In the genomic region with DNA sequence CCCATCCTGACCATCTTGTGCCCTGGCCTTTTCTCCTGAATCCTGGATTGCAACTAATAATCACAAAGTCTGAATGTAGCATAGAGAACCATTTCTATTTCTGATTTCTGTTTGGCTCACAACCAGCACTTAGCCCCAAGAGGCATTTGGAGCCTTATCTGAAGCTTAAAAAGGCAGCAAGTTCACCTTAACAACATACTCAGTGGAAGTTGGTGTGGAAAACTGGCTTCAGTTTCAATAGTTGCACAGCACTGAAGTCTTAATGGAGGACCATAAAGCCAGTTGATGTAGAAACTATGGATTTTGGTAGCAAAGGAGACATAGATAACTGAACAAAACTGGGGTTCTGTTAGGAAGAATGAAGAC, we compare ENCODE assay signal across 15 cellular contexts.
A peak's percentile ranks its signal among the peaks of the same experiment; 100 is the strongest.
DNase-seq lines count a peak whose midpoint lies in the region; ATAC-seq and TF ChIP-seq lines count a peak whose summit lies in the region.
"Had no signal": no experiment of that assay in that cellular context is flagged by ENCODE, and none has a peak within 500 bp of the region (broad histone marks: within the 10 kb centered on the region; RNA-seq: fewer than 3 reads in every experiment).

No MANE protein-coding gene starts in this region.

- peak overlapping the region; percentile 99 for H2BK120ac ChIP-seq in IMR-90 (ENCODE audit: low read depth, low read length)
- no peak overlapping the region for H2BK120ac ChIP-seq in mesenchymal stem cell (ENCODE audit: low read depth, low read length)

- peaks cover 0 to 10% of the 10 kb centered on the region in 2 experiments; a peak in 2 of 4 replicates for H3K79me1 ChIP-seq in IMR-90 (ENCODE audit: low read depth in 1 of 2, low read length in 2 of 2)
- no peaks in the 10 kb centered on the region for H3K79me1 ChIP-seq in mesenchymal stem cell (replicated peaks; ENCODE audit: low read length, poor library complexity, severe bottlenecking)

- ATAC-seq in IMR-90 (ENCODE audit: low read depth): no peak

- no peak for TF ChIP-seq RAD21 in IMR-90 (IDR thresholded peaks at IDR 0.05; ENCODE audit: low read length)

- H2BK5ac ChIP-seq in IMR-90 (ENCODE audit: low read depth, low read length, poor library complexity, severe bottlenecking) (peak overlapping the region; percentile 97), mesenchymal stem cell (ENCODE audit: low read depth, low read length, poor library complexity, severe bottlenecking) (no peak overlapping the region)

- no peak; the same call in 1 of the 2 replicates for TF ChIP-seq POLR2A in IMR-90 (IDR thresholded peaks at IDR 0.05; ENCODE audit: low read depth, low read length)

- H4K91ac ChIP-seq in IMR-90 (ENCODE audit: insufficient read depth, low read depth, low read length) (peak overlapping the region; percentile 99), mesenchymal stem cell (ENCODE audit: low read length) (peak overlapping the region; percentile 14)

- H3K23ac ChIP-seq in IMR-90 (ENCODE audit: low read depth, low read length): peak overlapping the region; percentile 96
- no peak overlapping the region for H3K23ac ChIP-seq in mesenchymal stem cell (ENCODE audit: low read length in 2 of 2)

- peak overlapping the region; percentile 99 for H2BK20ac ChIP-seq in IMR-90 (ENCODE audit: low read depth, low read length)

- H3K18ac ChIP-seq in IMR-90 (ENCODE audit: low read depth, low read length) (peak overlapping the region; percentile 100), mesenchymal stem cell (ENCODE audit: low read depth in 1 of 2, low read length in 2 of 2) (no peak overlapping the region)

- H3K27ac ChIP-seq in ACC112 (ENCODE audit: low read depth, low read length) (peak overlapping the region; percentile 75), IMR-90 (ENCODE audit: insufficient read depth, low read length) (peak overlapping the region; percentile 63), brain microvascular endothelial cell (peak overlapping the region; percentile 50), mesenchymal stem cell (ENCODE audit: low read length, poor library complexity, severe bottlenecking) (peak overlapping the region; percentile 28)

- CTCF ChIA-PET in IMR-90 (lab: Yijun Ruan, JAX): no interaction called here

- no peaks in the 10 kb centered on the region for H3K79me2 ChIP-seq in ACC112 (ENCODE audit: control insufficient read depth, insufficient read depth, low read length, unreplicated experiment)

- peak overlapping the region; percentile 96 for H3K14ac ChIP-seq in IMR-90 (replicated peaks; ENCODE audit: low read depth, low read length)
- H3K14ac ChIP-seq in mesenchymal stem cell (ENCODE audit: low read length in 2 of 2): no peak overlapping the region

- 0 out of 2 replicates have a peak, but pooled peaks cover 6% of the 10 kb centered on the region for H3K9me1 ChIP-seq in IMR-90 (ENCODE audit: insufficient read depth, low read length)

- 0 out of 2 replicates have a peak, but pooled peaks cover 3% of the 10 kb centered on the region for H3K36me3 ChIP-seq in ACC112 (ENCODE audit: insufficient read depth, low read length)
- H3K36me3 ChIP-seq in IMR-90 (ENCODE audit: control insufficient read depth, insufficient read depth, low read length): no peaks in the 10 kb centered on the region
- no peaks in the 10 kb centered on the region for H3K36me3 ChIP-seq in brain microvascular endothelial cell (replicated peaks)
- no peaks in the 10 kb centered on the region for H3K36me3 ChIP-seq in mesenchymal stem cell (ENCODE audit: control insufficient read depth in 1 of 2, insufficient read depth in 2 of 2, low read depth in 1 of 2, low read length in 2 of 2)

- peak overlapping the region; percentile 100 for H4K5ac ChIP-seq in IMR-90 (ENCODE audit: low read depth, low read length)

- BruUV-seq in IMR-90 (replicated peaks; lab: Mats Ljungman, UMichigan): no TSS peak

- H3K9ac ChIP-seq in IMR-90 (ENCODE audit: low read depth, low read length): no peak overlapping the region
- no peak overlapping the region for H3K9ac ChIP-seq in mesenchymal stem cell (ENCODE audit: low read length)

- no peaks in the 10 kb centered on the region for H4K20me1 ChIP-seq in IMR-90 (ENCODE audit: insufficient read depth, low read length)

- POLR2A ChIA-PET in IMR-90 (lab: Charles Lee; ENCODE audit: unreplicated experiment): no interaction called here

- H4K8ac ChIP-seq in IMR-90 (ENCODE audit: low read depth in 2 of 2, low read length in 2 of 2): peak overlapping the region; percentile 91 to 95
- no peak overlapping the region for H4K8ac ChIP-seq in mesenchymal stem cell (ENCODE audit: low read length)

- peaks cover 2% of the 10 kb centered on the region; the same call in 1 of the 2 replicates for H3K9me3 ChIP-seq in IMR-90 (ENCODE audit: control insufficient read depth, insufficient read depth, low read length)
- no peaks in the 10 kb centered on the region for H3K9me3 ChIP-seq in mesenchymal stem cell (ENCODE audit: control insufficient read depth, low read length)

- H3K4me1 ChIP-seq in ACC112 (ENCODE audit: control insufficient read depth, insufficient read depth, low read length, unreplicated experiment) (peaks cover 44% of the 10 kb centered on the region), IMR-90 (ENCODE audit: control insufficient read depth, insufficient read depth, low read length) (peaks cover 7% of the 10 kb centered on the region), mesenchymal stem cell (ENCODE audit: control insufficient read depth, insufficient read depth, low read depth, low read length) (no peaks in the 10 kb centered on the region)

- peak overlapping the region; percentile 13 for H2AK9ac ChIP-seq in IMR-90 (replicated peaks; ENCODE audit: low read depth, low read length, poor library complexity)

- H3K27me3 ChIP-seq in ACC112 (ENCODE audit: insufficient read depth, low read length) (no peaks in the 10 kb centered on the region), IMR-90 (ENCODE audit: control insufficient read depth, insufficient read depth, low read length) (no peaks in the 10 kb centered on the region), brain microvascular endothelial cell (replicated peaks) (no peaks in the 10 kb centered on the region), mesenchymal stem cell (ENCODE audit: control insufficient read depth in 1 of 2, insufficient read depth in 1 of 2, low read length in 2 of 2) (no peaks in the 10 kb centered on the region)

- dilution Hi-C loops in IMR-90 (cut with HindIII; ENCODE audit: low sequenced_read_pairs, unreplicated experiment): no loop called here

- H3K4ac ChIP-seq in IMR-90 (ENCODE audit: low read depth, low read length): peak overlapping the region; percentile 98
- H3K4ac ChIP-seq in mesenchymal stem cell (ENCODE audit: low read depth in 1 of 2, low read length in 2 of 2): peak overlapping the region; percentile 2 to 54

- H3K4me2 ChIP-seq in IMR-90 (ENCODE audit: low read depth, low read length): peak overlapping the region; percentile 14; the same call in 1 of the 2 replicates
- no peak overlapping the region for H3K4me2 ChIP-seq in mesenchymal stem cell (ENCODE audit: low read length, poor library complexity, severe bottlenecking)

- no peak for DNase-seq in IMR-90
- DNase-seq in brain microvascular endothelial cell: no peak
- DNase-seq in mesenchymal stem cell: no peak
- DNase-seq in NCI-H524 (lab: John Stamatoyannopoulos, UW): no peak
- DNase-seq in inferior parietal cortex (ENCODE audit: extremely low spot score): no peak
- DNase-seq in COLO668 (lab: John Stamatoyannopoulos, UW; ENCODE audit: unreplicated experiment): no peak
- DNase-seq: CD4-positive, alpha-beta T cell; DMS79 treated with DMSO at 0.1 percent for 48 hours; GOT3; Karpas-422; NCI-H1417 treated with DMSO at 0.1 percent for 48 hours; NCI-H2029 treated with DMSO at 0.1 percent for 48 hours; NCI-H524 treated with DMSO at 0.1 percent for 48 hours; OCI-M1 had no signal

- intact Hi-C loops in IMR-90 (cut with micrococcal nuclease): no loop called here

- in situ Hi-C loops in IMR-90 (cut with MboI; ENCODE audit: low sequenced_read_pairs) (no loop called here), brain microvascular endothelial cell (cut with HindIII; ENCODE audit: low pct_ligation_motif_present, low sequenced_read_pairs) (no loop called here)

- peak overlapping the region; percentile 97 for H3K56ac ChIP-seq in IMR-90 (ENCODE audit: extremely low read depth, insufficient read depth, low read length)

- H2AFZ ChIP-seq in ACC112 (ENCODE audit: low read length, unreplicated experiment) (peak overlapping the region; percentile 29), IMR-90 (replicated peaks; ENCODE audit: low read length, poor library complexity) (no peak overlapping the region), mesenchymal stem cell (ENCODE audit: low read depth, low read length) (no peak overlapping the region)

- H3K4me3 ChIP-seq in ACC112 (ENCODE audit: low read depth, low read length) (peak overlapping the region; percentile 28; the same call in 1 of the 2 replicates), IMR-90 (ENCODE audit: insufficient read depth, low read depth, low read length) (no peak overlapping the region), brain microvascular endothelial cell (ENCODE audit: low read depth, low read length) (no peak overlapping the region), mesenchymal stem cell (ENCODE audit: insufficient read depth in 1 of 2, low read depth in 1 of 2, low read length in 2 of 2) (no peak overlapping the region)

- TF ChIP-seq CTCF in IMR-90 (conservative IDR thresholded peaks at IDR 0.05; ENCODE audit: low read depth, low read length) (no peak), brain microvascular endothelial cell (IDR thresholded peaks at IDR 0.05; ENCODE audit: low read depth, low read length, missing control alignments) (no peak)

- H2AK5ac ChIP-seq in IMR-90 (ENCODE audit: low read depth, low read length) (peak overlapping the region; percentile 98), mesenchymal stem cell (ENCODE audit: low read length, severe bottlenecking) (peak overlapping the region; percentile 49)

- peak overlapping the region in 1 of 2 experiments; percentile 34 for H2BK12ac ChIP-seq in mesenchymal stem cell (ENCODE audit: low read length in 2 of 2)

- H2BK15ac ChIP-seq in IMR-90 (ENCODE audit: low read depth, low read length): peak overlapping the region; percentile 93
- peak overlapping the region; percentile 39 for H2BK15ac ChIP-seq in mesenchymal stem cell (ENCODE audit: low read depth, poor library complexity, severe bottlenecking)

TF ChIP-seq in IMR-90, 13 proteins besides CTCF, POLR2A, EP300 and RAD21 (continues in another document):
- TF ChIP-seq BHLHE40 (IDR thresholded peaks at IDR 0.05; ENCODE audit: low read depth, low read length) (no peak), SMC3 (IDR thresholded peaks at IDR 0.05; ENCODE audit: low read depth, low read length) (no peak), FOS (IDR thresholded peaks at IDR 0.05; ENCODE audit: low read depth, low read length) (no peak)
- TF ChIP-seq, protein P1, sequence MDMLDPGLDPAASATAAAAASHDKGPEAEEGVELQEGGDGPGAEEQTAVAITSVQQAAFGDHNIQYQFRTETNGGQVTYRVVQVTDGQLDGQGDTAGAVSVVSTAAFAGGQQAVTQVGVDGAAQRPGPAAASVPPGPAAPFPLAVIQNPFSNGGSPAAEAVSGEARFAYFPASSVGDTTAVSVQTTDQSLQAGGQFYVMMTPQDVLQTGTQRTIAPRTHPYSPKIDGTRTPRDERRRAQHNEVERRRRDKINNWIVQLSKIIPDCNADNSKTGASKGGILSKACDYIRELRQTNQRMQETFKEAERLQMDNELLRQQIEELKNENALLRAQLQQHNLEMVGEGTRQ (IDR thresholded peaks at IDR 0.05; ENCODE audit: low read depth, low read length): no peak
